8 cellular contexts compared by ENCODE assay signal in genomic region chr6:105733556-105734162, GRCh38.
DNase-seq lines count a peak whose midpoint lies in the region; ATAC-seq, FAIRE-seq and TF ChIP-seq lines count a peak whose summit lies in the region.

No MANE protein-coding gene starts in this region.

- intact Hi-C loops in lower lobe of right lung (cut with DNase I), result no loop called here
- intact Hi-C loops in sciatic nerve (cut with DNase I), result no loop called here

- no peaks in the 10 kb centered on the region for H3K27me3 ChIP-seq in astrocyte (ENCODE audit: insufficient read depth, low read length)
- H3K27me3 ChIP-seq in lower lobe of right lung (ENCODE audit: low read depth), result no peaks in the 10 kb centered on the region

- H3K4me3 Mint-ChIP-seq in astrocyte (ENCODE audit: unreplicated experiment), result no peak overlapping the region

- H3K36me3 ChIP-seq in astrocyte (ENCODE audit: insufficient read depth, low read length) (no peaks in the 10 kb centered on the region), lower lobe of right lung (no peaks in the 10 kb centered on the region)

- H3K36me3 Mint-ChIP-seq in astrocyte (ENCODE audit: low read depth, unreplicated experiment), result no peaks in the 10 kb centered on the region

- H3K4me2 ChIP-seq in astrocyte (ENCODE audit: low read length), result no peak overlapping the region

- H3K4me3 ChIP-seq in LNCaP clone FGC (ENCODE audit: low read depth, low read length), result no peak overlapping the region
- H3K4me3 ChIP-seq in astrocyte (ENCODE audit: insufficient read depth, low read depth, low read length), result no peak overlapping the region
- H3K4me3 ChIP-seq in lower lobe of right lung, result no peak overlapping the region

- no peak overlapping the region for H3K9ac ChIP-seq in astrocyte (ENCODE audit: low read length)

- DNase-seq in DMS53 treated with DMSO at 0.1 percent for 48 hours (lab: John Stamatoyannopoulos, UW; ENCODE audit: unreplicated experiment) (peak; percentile 22), LNCaP clone FGC (ENCODE audit: low read depth) (no peak), astrocyte (ENCODE audit: low read depth) (peak; percentile 13), lower lobe of right lung (no peak), sciatic nerve (ENCODE audit: low spot score) (no peak)

- H3K9me3 ChIP-seq in astrocyte (ENCODE audit: insufficient read depth, low read depth, low read length), result no peaks in the 10 kb centered on the region
- no peaks in the 10 kb centered on the region for H3K9me3 ChIP-seq in lower lobe of right lung

- no peak overlapping the region for H3K27ac ChIP-seq in astrocyte (ENCODE audit: low read depth, low read length)
- H3K27ac ChIP-seq in lower lobe of right lung, result no peak overlapping the region

- H3K4me1 Mint-ChIP-seq in astrocyte (ENCODE audit: low read depth, unreplicated experiment), result no peaks in the 10 kb centered on the region

- H3K9me3 Mint-ChIP-seq in astrocyte (ENCODE audit: unreplicated experiment), result no peaks in the 10 kb centered on the region

- FAIRE-seq in astrocyte (lab: Jason Lieb, UNC), result peak; percentile 67

- H3K27ac Mint-ChIP-seq in astrocyte (ENCODE audit: unreplicated experiment), result no peak overlapping the region

- TF ChIP-seq CTCF in LNCaP clone FGC (IDR thresholded peaks at IDR 0.05; ENCODE audit: control insufficient read depth, extremely low read depth, insufficient read depth) (peak; percentile 49), astrocyte (IDR thresholded peaks at IDR 0.05; ENCODE audit: insufficient read depth, low read depth, low read length) (peak; percentile 69), lower lobe of right lung (IDR thresholded peaks at IDR 0.05) (peak; percentile 67)

- H3K79me2 ChIP-seq in astrocyte (ENCODE audit: insufficient read depth, low read length), result no peaks in the 10 kb centered on the region

- H3K4me1 ChIP-seq in astrocyte (ENCODE audit: insufficient read depth, low read length) (no peaks in the 10 kb centered on the region), lower lobe of right lung (no peaks in the 10 kb centered on the region)

- ATAC-seq in lower lobe of right lung (no peak), GM18498 (IDR thresholded peaks at IDR 0.05; ENCODE audit: unreplicated experiment) (no peak), GM18861 (IDR thresholded peaks at IDR 0.05; ENCODE audit: unreplicated experiment) (no peak), GM21367 (IDR thresholded peaks at IDR 0.05; ENCODE audit: unreplicated experiment) (no peak), sciatic nerve (no peak)

- no peaks in the 10 kb centered on the region for H4K20me1 ChIP-seq in astrocyte (ENCODE audit: insufficient read depth, low read length)

- no peaks in the 10 kb centered on the region for H3K27me3 Mint-ChIP-seq in astrocyte (ENCODE audit: low read depth, unreplicated experiment)

- H2AFZ ChIP-seq in astrocyte (ENCODE audit: low read depth, low read length), result no peak overlapping the region

Comparison
In these comparisons a context has a peak if more than half of its experiments do, and no peak if none do; other contexts are left out.
1. DNase-seq: peak in DMS53 treated with DMSO at 0.1 percent for 48 hours (single experiment) and astrocyte (single experiment); none in LNCaP clone FGC (single experiment), lower lobe of right lung (single experiment) and sciatic nerve (single experiment).
2. Peak in every context shown above with its lines, with median percentiles within 50 percentile points of each other: CTCF ChIP-seq.